Comparison of ENCODE assay signal across 34 cellular contexts in the genomic region with DNA sequence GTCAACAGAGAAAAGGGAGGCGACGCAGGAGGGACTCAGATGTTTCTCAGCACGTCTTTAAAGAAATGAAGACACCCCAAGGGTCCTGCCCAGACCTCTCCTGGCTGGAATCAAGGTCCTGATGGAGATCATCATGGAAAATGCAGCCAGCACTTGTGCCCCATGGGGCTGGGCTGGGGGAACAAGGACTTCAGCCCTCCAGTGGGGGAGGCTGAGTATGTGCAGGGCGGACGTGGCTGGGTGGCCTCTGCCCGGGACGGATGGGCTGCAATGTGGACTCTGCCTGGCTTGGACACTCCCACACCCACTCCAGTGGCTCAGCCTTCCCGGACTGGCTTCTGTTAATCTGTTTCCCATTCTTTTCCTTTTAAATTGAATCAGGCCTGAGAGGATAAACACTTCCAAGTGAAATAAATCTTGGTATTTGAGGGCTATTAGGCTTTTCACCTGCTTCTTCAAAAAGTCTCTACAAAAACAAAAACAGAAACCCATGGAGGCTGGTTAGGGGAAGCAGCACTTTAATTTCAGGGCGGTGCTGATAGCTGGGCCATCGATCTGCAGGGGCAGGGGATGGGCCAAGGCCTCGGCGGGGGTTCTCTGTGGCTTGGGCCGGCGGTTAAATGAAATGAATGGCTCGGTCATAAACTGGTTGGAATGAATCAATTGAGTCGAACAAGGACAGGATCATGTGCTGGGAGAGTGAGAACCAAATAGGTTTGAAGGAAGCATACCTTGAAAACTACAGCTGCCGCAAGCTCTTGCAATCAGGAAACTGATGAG. TPM values are rescaled to one million over a fixed set of nuclear protein-coding genes. Genes with fewer than 3 reads are reported as not detected.
"Had no signal": no experiment of that assay in that cellular context is flagged by ENCODE, and none has a peak within 500 bp of the region (broad histone marks: within the 10 kb centered on the region; RNA-seq: fewer than 3 reads in every experiment).

No MANE protein-coding gene starts in this region.

- H3K27me3 ChIP-seq: esophagus squamous epithelium, pancreas, right lobe of liver, testis, upper lobe of right lung, uterus had no signal

- H3K4me1 Mint-ChIP-seq: memory B cell; mesothelial cell of epicardium; stimulated activated memory B cell treated with anti-CD40 and anti-IgM and Interleukin-4, amounts not matched to agents 10 μg/mL and 1 μg/mL and 100 μg/mL, for 72 hours had no signal

- H3K4me3 ChIP-seq: esophagus squamous epithelium, heart right ventricle, lung, mucosa of descending colon, pancreas, right lobe of liver, testis, tibial artery, upper lobe of right lung, uterus had no signal

- H3K36me3 ChIP-seq: esophagus squamous epithelium, heart right ventricle, pancreas, right lobe of liver, tibial artery, upper lobe of right lung, uterus had no signal

- DNase-seq: cerebellar nuclear complex; cortex of kidney; effector memory CD8-positive, alpha-beta T cell; erythroblast; esophagus squamous epithelium; foreskin melanocyte; glutamatergic neuron; heart right ventricle; hypothalamus; immature natural killer cell; islet precursor cell; kidney glomerular epithelial cell; mucosa of descending colon; naive thymus-derived CD4-positive, alpha-beta T cell; occipital lobe; pancreas; retina; right lobe of liver; stimulated activated CD4-positive, alpha-beta T cell treated with anti-CD3 and anti-CD28 coated beads, Interleukin-4, amount 100 ng/mL, for 4 hours; stimulated activated naive CD8-positive, alpha-beta T cell treated with anti-CD3 and anti-CD28 coated beads, Interleukin-15, Interleukin-2, amounts not matched to agents 100 U/mL and 50 U/mL, for 24 hours; substantia nigra; testis; upper lobe of right lung; uterus had no signal

- H3K4me3 Mint-ChIP-seq: effector memory CD8-positive, alpha-beta T cell; immature natural killer cell; memory B cell; mesothelial cell of epicardium; naive thymus-derived CD4-positive, alpha-beta T cell; nephron; stimulated activated memory B cell treated with anti-CD40 and anti-IgM and Interleukin-4, amounts not matched to agents 10 μg/mL and 1 μg/mL and 100 μg/mL, for 72 hours had no signal

- H3K9me3 Mint-ChIP-seq: effector memory CD8-positive, alpha-beta T cell; immature natural killer cell; stimulated activated memory B cell treated with anti-CD40 and anti-IgM and Interleukin-4, amounts not matched to agents 10 μg/mL and 1 μg/mL and 100 μg/mL, for 72 hours had no signal

- H3K27ac ChIP-seq: esophagus squamous epithelium, heart right ventricle, pancreas, right lobe of liver, testis, tibial artery, upper lobe of right lung, uterus had no signal

- H3K4me1 ChIP-seq: esophagus squamous epithelium, heart right ventricle, pancreas, right lobe of liver, testis, tibial artery, upper lobe of right lung, uterus had no signal

- H3K27ac Mint-ChIP-seq: effector memory CD8-positive, alpha-beta T cell; immature natural killer cell; memory B cell; mesothelial cell of epicardium; naive thymus-derived CD4-positive, alpha-beta T cell; stimulated activated memory B cell treated with anti-CD40 and anti-IgM and Interleukin-4, amounts not matched to agents 10 μg/mL and 1 μg/mL and 100 μg/mL, for 72 hours had no signal

- H3K9me3 ChIP-seq: esophagus squamous epithelium, heart right ventricle, mucosa of descending colon, pancreas, right lobe of liver, testis, upper lobe of right lung, uterus had no signal

- H3K36me3 Mint-ChIP-seq: immature natural killer cell; mesothelial cell of epicardium; naive thymus-derived CD4-positive, alpha-beta T cell; stimulated activated memory B cell treated with anti-CD40 and anti-IgM and Interleukin-4, amounts not matched to agents 10 μg/mL and 1 μg/mL and 100 μg/mL, for 72 hours had no signal

- ATAC-seq: effector memory CD8-positive, alpha-beta T cell; heart right ventricle; left lobe of liver; mucosa of descending colon; naive thymus-derived CD4-positive, alpha-beta T cell; stimulated activated memory B cell treated with anti-CD40 and anti-IgM and Interleukin-4, amounts not matched to agents 10 μg/mL and 1 μg/mL and 100 μg/mL, for 72 hours; stimulated activated naive CD8-positive, alpha-beta T cell treated with anti-CD3 and anti-CD28 coated beads, Interleukin-15, Interleukin-2, amounts not matched to agents 100 U/mL and 50 U/mL, for 24 hours; upper lobe of right lung had no signal

RNA-seq across cellular contexts. Expression of a gene that starts 51.5 kb away (rescaled TPM):
- total RNA-seq: dermis microvascular lymphatic vessel endothelial cell, posterior vena cava, pulmonary artery endothelial cell had no signal
- polyA plus RNA-seq: naive thymus-derived CD4-positive, alpha-beta T cell had no signal
